In genomic region chr3:19948192-19948591, GRCh38 we compare ENCODE assay signal across 8 cellular contexts. TPM values are rescaled to one million over a fixed set of nuclear protein-coding genes. Genes with fewer than 3 reads are reported as not detected.
A peak's percentile ranks its signal among the peaks of the same experiment; 100 is the strongest.
DNase-seq lines count a peak whose midpoint lies in the region; ATAC-seq and TF ChIP-seq lines count a peak whose summit lies in the region.

No MANE protein-coding gene starts in this region.

- H3K4me1 ChIP-seq in gastroesophageal sphincter (peaks cover 6 to 54% (median 8%) of the 10 kb centered on the region in 3 donors), skeletal muscle satellite cell (ENCODE audit: control insufficient read depth, insufficient read depth, low read length) (peaks cover 19% of the 10 kb centered on the region)

- H3K4me3 Mint-ChIP-seq in activated B cell treated with CpG ODN at 0.5 μM for 24 hours: peak overlapping the region; percentile 94

- H3K4me3 ChIP-seq in H7 (ENCODE audit: insufficient read depth, low read depth, low read length) (peak overlapping the region; percentile 96), gastroesophageal sphincter (peak overlapping the region; percentile 82 to 89), skeletal muscle satellite cell (ENCODE audit: low read length) (peak overlapping the region; percentile 95)

- H3K27me3 Mint-ChIP-seq in activated B cell treated with CpG ODN at 0.5 μM for 24 hours: no peaks in the 10 kb centered on the region

- TF ChIP-seq CTCF in activated B cell treated with CpG ODN at 0.5 μM for 24 hours (IDR thresholded peaks at IDR 0.05): no peak
- TF ChIP-seq CTCF in gastroesophageal sphincter (IDR thresholded peaks at IDR 0.05): no peak

- H3K4me1 Mint-ChIP-seq in activated B cell treated with CpG ODN at 0.5 μM for 24 hours: peaks cover 49% of the 10 kb centered on the region

- CTCF ChIA-PET in activated B cell treated with CpG ODN at 0.5 μM for 24 hours (lab: Charles Lee): no interaction called here

- peak overlapping the region; percentile 87 to 97 (median 96) for H3K27ac ChIP-seq in gastroesophageal sphincter

- DNase-seq in H7 (no peak), activated B cell treated with CpG ODN at 0.5 μM for 24 hours (no peak), amygdala (lab: John Stamatoyannopoulos, UW) (no peak), SHP77 treated with DMSO at 0.1 percent for 48 hours (lab: John Stamatoyannopoulos, UW) (no peak), NCI-H774 (lab: John Stamatoyannopoulos, UW) (no peak)
- DNase-seq in activated CD8-positive, alpha-beta memory T cell treated with anti-CD3 and anti-CD28 coated beads for 24 hours: no peak

- H3K9ac ChIP-seq in skeletal muscle satellite cell (ENCODE audit: low read depth, low read length): peak overlapping the region; percentile 98

- peaks cover 11% of the 10 kb centered on the region for H3K36me3 ChIP-seq in H7 (replicated peaks; ENCODE audit: control insufficient read depth, insufficient read depth, low read length)
- peaks cover 0 to 15% of the 10 kb centered on the region in 2 donors for H3K36me3 ChIP-seq in gastroesophageal sphincter
- peaks cover 12% of the 10 kb centered on the region for H3K36me3 ChIP-seq in skeletal muscle satellite cell (ENCODE audit: insufficient read depth, low read length)

- peak overlapping the region; percentile 79 for H3K4me2 ChIP-seq in skeletal muscle satellite cell (ENCODE audit: low read length)

- H3K9me3 ChIP-seq in gastroesophageal sphincter (no peaks in the 10 kb centered on the region), skeletal muscle satellite cell (replicated peaks; ENCODE audit: low read length) (no peaks in the 10 kb centered on the region)

- intact Hi-C loops in activated B cell treated with CpG ODN at 0.5 μM for 24 hours (cut with micrococcal nuclease): loop anchor here (1.0 to 10.0 kb wide), 4 partner anchors 8 to 1523 kb away; partner anchors contain the start of gene SATB1

- peaks cover 36% of the 10 kb centered on the region for H3K36me3 Mint-ChIP-seq in activated B cell treated with CpG ODN at 0.5 μM for 24 hours (ENCODE audit: low read depth)

- no peak for TF ChIP-seq EP300 in gastroesophageal sphincter (IDR thresholded peaks at IDR 0.05)

- WGBS in gastroesophageal sphincter (ENCODE audit: low coverage in 1 of 2), 2 donors: 0% methylated on average over 2 of the region's 2 CpGs

- no peak for TF ChIP-seq POLR2A in gastroesophageal sphincter (IDR thresholded peaks at IDR 0.05)

- ATAC-seq in activated B cell treated with CpG ODN at 0.5 μM for 24 hours (ENCODE audit: low read depth) (no peak), gastroesophageal sphincter (no peak)

- H3K27me3 ChIP-seq in H7 (ENCODE audit: control insufficient read depth, insufficient read depth, low read length) (no peaks in the 10 kb centered on the region), gastroesophageal sphincter (no peaks in the 10 kb centered on the region), skeletal muscle satellite cell (ENCODE audit: control insufficient read depth, insufficient read depth, low read length) (no peaks in the 10 kb centered on the region)

- POLR2A ChIA-PET in activated B cell treated with CpG ODN at 0.5 μM for 24 hours (lab: Charles Lee): interaction anchor here (0.6 to 1.8 kb wide), 6 partner anchors 92 to 238 kb away, joined by 3 to 7 read pairs (median 3); partner anchors contain the start of genes KAT2B and SGO1

- H3K9me3 Mint-ChIP-seq in activated B cell treated with CpG ODN at 0.5 μM for 24 hours: no peaks in the 10 kb centered on the region

- peak overlapping the region; percentile 96 for H3K27ac Mint-ChIP-seq in activated B cell treated with CpG ODN at 0.5 μM for 24 hours

RNA-seq across cellular contexts. Expression of gene RAB5A, which starts 1.3 kb away (rescaled TPM):
- 34.4 and 60.0 TPM in 2 replicates for total RNA-seq in H7 (2014; rRNA removed; shearing (Covaris generic))
- total RNA-seq in activated B cell treated with CpG ODN at 0.5 μM for 24 hours (43.2 and 45.2 TPM in 2 replicates), gastroesophageal sphincter (10 to 100 TPM; 59.2 to 88.3 (median 78.4) TPM)
- total RNA-seq in skeletal muscle satellite cell (2012; rRNA removed): 64.9 and 70.5 TPM in 2 replicates

RNA-seq across cellular contexts. Expression of gene EFHB, which starts 14.2 kb away (rescaled TPM):
- 0.17 and 0.22 TPM in 2 replicates for total RNA-seq in H7 (2014; rRNA removed; shearing (Covaris generic))
- total RNA-seq in activated B cell treated with CpG ODN at 0.5 μM for 24 hours: 0.84 TPM in 1 of 2 replicates, not detected in the other
- total RNA-seq in gastroesophageal sphincter: 1 to 10 TPM in 1 of 4 donors, under 1 TPM in 1, not detected in 2; 0.27 to 2.4 TPM
- total RNA-seq in skeletal muscle satellite cell (2012; rRNA removed): 0.22 TPM in 1 of 2 replicates, not detected in the other
